In genomic region chr11:662689-663274, GRCh38 we compare ENCODE assay signal across 8 cellular contexts. TPM values are rescaled to one million over a fixed set of nuclear protein-coding genes. Genes with fewer than 3 reads are reported as not detected.
DNase-seq lines count a peak whose midpoint lies in the region; ATAC-seq, FAIRE-seq and TF ChIP-seq lines count a peak whose summit lies in the region.

No MANE protein-coding gene starts in this region.

- no peak for TF ChIP-seq POLR2A in A549 (IDR thresholded peaks at IDR 0.05; ENCODE audit: low read length)

- no peaks in the 10 kb centered on the region for H3K27me3 ChIP-seq in left ventricle myocardium inferior (ENCODE audit: low read depth)

- TF ChIP-seq CTCF in A549 (IDR thresholded peaks at IDR 0.05) (peak; percentile 75), GM12874 (IDR thresholded peaks at IDR 0.05; ENCODE audit: insufficient read depth, low read depth, low read length) (peak; percentile 83), left ventricle myocardium inferior (IDR thresholded peaks at IDR 0.05; ENCODE audit: borderline replicate concordance) (peak; percentile 77)

- POLR2A ChIA-PET in A549 (lab: Yijun Ruan, JAX), result no interaction called here

- peak; percentile 70 to 81 for TF ChIP-seq RAD21 in A549 (conservative IDR thresholded peaks at IDR 0.05 in 1 of 2, IDR thresholded peaks at IDR 0.05 in 1 of 2)

- H3K4me3 ChIP-seq in A549 (no peak overlapping the region), left ventricle myocardium inferior (no peak overlapping the region)

- intact Hi-C loops in left ventricle myocardium inferior (cut with micrococcal nuclease), result loop anchor here (10.0 kb wide), 1 partner anchor 62 kb away; no protein-coding TSS in a partner anchor

- H3K4me2 ChIP-seq in A549, result no peak overlapping the region

- no peak for FAIRE-seq in A549 (lab: Jason Lieb, UNC)

- H3K27ac ChIP-seq in A549, result no peak overlapping the region
- no peak overlapping the region for H3K27ac ChIP-seq in left ventricle myocardium inferior (replicated peaks)

- CTCF ChIA-PET in A549 (lab: Yijun Ruan, JAX), result interaction anchor here (0.7 to 4.2 kb wide), 16 partner anchors 8 to 123 kb away, joined by 3 to 39 read pairs (median 4); no protein-coding TSS in a partner anchor

- H3K36me3 ChIP-seq in left ventricle myocardium inferior, result peaks cover 38% of the 10 kb centered on the region

- DNase-seq in A549 (ENCODE audit: low read depth in 1 of 2, low spot score in 1 of 2), result peak; percentile 70 to 96
- peak; percentile 50 for DNase-seq in amniotic epithelial cell (ENCODE audit: low read depth)
- peak; percentile 59 for DNase-seq in left ventricle myocardium inferior
- DNase-seq in retina, result peak; percentile 63

- ATAC-seq in A549 (peak; percentile 92 to 94), GM21825 (IDR thresholded peaks at IDR 0.05; ENCODE audit: unreplicated experiment) (no peak), GM19351 (IDR thresholded peaks at IDR 0.05; ENCODE audit: unreplicated experiment) (no peak)

- H3K9me3 ChIP-seq in A549, result no peaks in the 10 kb centered on the region
- H3K9me3 ChIP-seq in left ventricle myocardium inferior (replicated peaks), result no peaks in the 10 kb centered on the region

- H3K4me1 ChIP-seq in A549 (peaks cover 6% of the 10 kb centered on the region; the same call in 1 of the 3 replicates), left ventricle myocardium inferior (peaks cover 24% of the 10 kb centered on the region)

- 53% methylated on average over 14 of the region's 15 CpGs for WGBS in A549 (ENCODE audit: missing lambda C conversion rate)

- TF ChIP-seq EP300 in A549 (IDR thresholded peaks at IDR 0.05), result no peak

TF ChIP-seq in A549, 52 proteins besides CTCF, POLR2A, EP300 and RAD21:
- TF ChIP-seq RARB (CRISPR knock-in tag; IDR thresholded peaks at IDR 0.05), result no peak
- TF ChIP-seq, protein P1, sequence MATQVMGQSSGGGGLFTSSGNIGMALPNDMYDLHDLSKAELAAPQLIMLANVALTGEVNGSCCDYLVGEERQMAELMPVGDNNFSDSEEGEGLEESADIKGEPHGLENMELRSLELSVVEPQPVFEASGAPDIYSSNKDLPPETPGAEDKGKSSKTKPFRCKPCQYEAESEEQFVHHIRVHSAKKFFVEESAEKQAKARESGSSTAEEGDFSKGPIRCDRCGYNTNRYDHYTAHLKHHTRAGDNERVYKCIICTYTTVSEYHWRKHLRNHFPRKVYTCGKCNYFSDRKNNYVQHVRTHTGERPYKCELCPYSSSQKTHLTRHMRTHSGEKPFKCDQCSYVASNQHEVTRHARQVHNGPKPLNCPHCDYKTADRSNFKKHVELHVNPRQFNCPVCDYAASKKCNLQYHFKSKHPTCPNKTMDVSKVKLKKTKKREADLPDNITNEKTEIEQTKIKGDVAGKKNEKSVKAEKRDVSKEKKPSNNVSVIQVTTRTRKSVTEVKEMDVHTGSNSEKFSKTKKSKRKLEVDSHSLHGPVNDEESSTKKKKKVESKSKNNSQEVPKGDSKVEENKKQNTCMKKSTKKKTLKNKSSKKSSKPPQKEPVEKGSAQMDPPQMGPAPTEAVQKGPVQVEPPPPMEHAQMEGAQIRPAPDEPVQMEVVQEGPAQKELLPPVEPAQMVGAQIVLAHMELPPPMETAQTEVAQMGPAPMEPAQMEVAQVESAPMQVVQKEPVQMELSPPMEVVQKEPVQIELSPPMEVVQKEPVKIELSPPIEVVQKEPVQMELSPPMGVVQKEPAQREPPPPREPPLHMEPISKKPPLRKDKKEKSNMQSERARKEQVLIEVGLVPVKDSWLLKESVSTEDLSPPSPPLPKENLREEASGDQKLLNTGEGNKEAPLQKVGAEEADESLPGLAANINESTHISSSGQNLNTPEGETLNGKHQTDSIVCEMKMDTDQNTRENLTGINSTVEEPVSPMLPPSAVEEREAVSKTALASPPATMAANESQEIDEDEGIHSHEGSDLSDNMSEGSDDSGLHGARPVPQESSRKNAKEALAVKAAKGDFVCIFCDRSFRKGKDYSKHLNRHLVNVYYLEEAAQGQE (IDR thresholded peaks at IDR 0.05), result no peak
- TF ChIP-seq SMC3 (IDR thresholded peaks at IDR 0.05), result peak; percentile 70
- TF ChIP-seq SREBF2 (IDR thresholded peaks at IDR 0.05), result no peak
- no peak for TF ChIP-seq CBX2 (IDR thresholded peaks at IDR 0.05; ENCODE audit: borderline replicate concordance, low read depth)

TF ChIP-seq in PFSK-1, 5 proteins besides CTCF, POLR2A, EP300 and RAD21:
- TF ChIP-seq, protein P1 (IDR thresholded peaks at IDR 0.05; ENCODE audit: insufficient read depth in 1 of 2, low read depth in 2 of 2, low read length in 2 of 2), result no peak
- TF ChIP-seq FOXP2 (optimal IDR thresholded peaks at IDR 0.05; ENCODE audit: borderline replicate concordance, extremely low read depth, extremely low read length, insufficient read depth), result peak; percentile 64
- no peak for TF ChIP-seq SIN3A (IDR thresholded peaks at IDR 0.05; ENCODE audit: borderline replicate concordance, insufficient read depth, low read length)
- TF ChIP-seq POLR2AphosphoS5 (IDR thresholded peaks at IDR 0.05; ENCODE audit: low read depth, low read length), result no peak
- no peak for TF ChIP-seq TAF1 (IDR thresholded peaks at IDR 0.05; ENCODE audit: borderline replicate concordance, insufficient read depth, low read length)

RNA-seq across cellular contexts. Expression of gene DRD4, which starts 25.7 kb away (rescaled TPM):
- not detected in 2 replicates for polyA plus RNA-seq in A549 (2011; rRNA removed)
- 0.09 and 0.13 TPM in 2 replicates for polyA plus RNA-seq in A549 (2012; cell fraction: cytosol; rRNA removed)
- polyA plus RNA-seq in A549 (2012; cell fraction: nucleus; rRNA removed), result 1.2 and 2.3 TPM in 2 replicates
- 0.07 to 0.17 TPM in 2 of 3 replicates, not detected in the other for polyA plus RNA-seq in A549 (2017; fragmentation: RNase III; extraction: RNeasy Plus Mini Kit Qiagen cat#74134 plus additional on column Dnase treatment)
- not detected in 2 replicates for polyA minus RNA-seq in A549 (2011; rRNA and poly(A)+ RNA removed)
- polyA plus RNA-seq in PFSK-1 (2012; ENCODE audit: insufficient read length, low read depth), result 1.8 TPM
- 0.22 TPM for total RNA-seq in left ventricle myocardium inferior

RNA-seq across cellular contexts. Expression of gene DEAF1, which starts 32.2 kb away (rescaled TPM):
- 16.0 and 17.3 TPM in 2 replicates for polyA plus RNA-seq in A549 (2011; rRNA removed)
- polyA plus RNA-seq in A549 (2012; cell fraction: cytosol; rRNA removed), result 37.1 and 40.4 TPM in 2 replicates
- polyA plus RNA-seq in A549 (2012; cell fraction: nucleus; rRNA removed), result 54.3 and 74.9 TPM in 2 replicates
- 23.5 to 25.8 TPM (median 24.0 TPM) in 3 replicates for polyA plus RNA-seq in A549 (2017; fragmentation: RNase III; extraction: RNeasy Plus Mini Kit Qiagen cat#74134 plus additional on column Dnase treatment)
- 17.0 and 19.7 TPM in 2 replicates for polyA minus RNA-seq in A549 (2011; rRNA and poly(A)+ RNA removed)
- polyA plus RNA-seq in PFSK-1 (2012; ENCODE audit: insufficient read length, low read depth), result 118 TPM
- 18.1 TPM for total RNA-seq in left ventricle myocardium inferior

RNA-seq across cellular contexts. Expression of gene TMEM80, which starts 32.8 kb away (rescaled TPM):
- polyA plus RNA-seq in A549 (2011; rRNA removed) (15.1 and 15.2 TPM in 2 replicates), A549 (2017; fragmentation: RNase III; extraction: RNeasy Plus Mini Kit Qiagen cat#74134 plus additional on column Dnase treatment) (10.2 to 11.2 TPM (median 10.8 TPM) in 3 replicates)
- polyA plus RNA-seq in A549 (2012; cell fraction: cytosol; rRNA removed), result 14.8 and 17.8 TPM in 2 replicates
- polyA plus RNA-seq in A549 (2012; cell fraction: nucleus; rRNA removed), result 26.2 and 27.0 TPM in 2 replicates
- polyA minus RNA-seq in A549 (2011; rRNA and poly(A)+ RNA removed), result 4.3 and 6.7 TPM in 2 replicates
- 8.0 TPM for polyA plus RNA-seq in PFSK-1 (2012; ENCODE audit: insufficient read length, low read depth)
- total RNA-seq in left ventricle myocardium inferior, result 10.3 TPM

RNA-seq across cellular contexts. Expression of gene SCT, which starts 35.8 kb away (rescaled TPM):
- polyA plus RNA-seq in A549 (2011; rRNA removed), result not detected in 2 replicates
- polyA plus RNA-seq in A549 (2012; cell fraction: cytosol; rRNA removed), result not detected in 2 replicates
- not detected in 2 replicates for polyA plus RNA-seq in A549 (2012; cell fraction: nucleus; rRNA removed)
- not detected in 3 replicates for polyA plus RNA-seq in A549 (2017; fragmentation: RNase III; extraction: RNeasy Plus Mini Kit Qiagen cat#74134 plus additional on column Dnase treatment)
- polyA minus RNA-seq in A549 (2011; rRNA and poly(A)+ RNA removed), result not detected in 2 replicates
- polyA plus RNA-seq in PFSK-1 (2012; ENCODE audit: insufficient read length, low read depth), result not detected
- not detected for total RNA-seq in left ventricle myocardium inferior

RNA-seq across cellular contexts. Expression of gene CDHR5, which starts 38.0 kb away (rescaled TPM):
- polyA plus RNA-seq in A549 (2011; rRNA removed), result 0.12 and 0.26 TPM in 2 replicates
- 0.03 and 0.07 TPM in 2 replicates for polyA plus RNA-seq in A549 (2012; cell fraction: cytosol; rRNA removed)
- polyA plus RNA-seq in A549 (2012; cell fraction: nucleus; rRNA removed), result 0.32 and 0.53 TPM in 2 replicates
- polyA plus RNA-seq in A549 (2017; fragmentation: RNase III; extraction: RNeasy Plus Mini Kit Qiagen cat#74134 plus additional on column Dnase treatment), result 0.07 to 0.08 TPM (median 0.07 TPM) in 3 replicates
- polyA minus RNA-seq in A549 (2011; rRNA and poly(A)+ RNA removed), result not detected in 2 replicates
- polyA plus RNA-seq in PFSK-1 (2012; ENCODE audit: insufficient read length, low read depth), result 0.19 TPM
- not detected for total RNA-seq in left ventricle myocardium inferior

Comparison
In these comparisons a context has a peak if more than half of its experiments do, and no peak if none do; other contexts are left out.
1. ATAC-seq: peak in A549 (2 of 2); none in GM21825 (single experiment) and GM19351 (single experiment).
2. Peak in every context shown above with its lines, with median percentiles within 50 percentile points of each other: DNase-seq and CTCF ChIP-seq.